ENCODE assay signal across 8 cellular contexts in genomic region chr5:144187699-144188294, GRCh38. TPM values are rescaled to one million over a fixed set of nuclear protein-coding genes. Genes with fewer than 3 reads are reported as not detected.
A peak's percentile ranks its signal among the peaks of the same experiment; 100 is the strongest.
DNase-seq lines count a peak whose midpoint lies in the region; ATAC-seq and TF ChIP-seq lines count a peak whose summit lies in the region.

No MANE protein-coding gene starts in this region.

- H2AFZ ChIP-seq in ACC112 (ENCODE audit: low read length, unreplicated experiment) = no peak overlapping the region

- no peak for TF ChIP-seq CTCF in foreskin keratinocyte (conservative IDR thresholded peaks at IDR 0.05)

- H3K79me2 ChIP-seq in ACC112 (ENCODE audit: control insufficient read depth, insufficient read depth, low read length, unreplicated experiment) = no peaks in the 10 kb centered on the region

- peak overlapping the region; percentile 85 for H3K27ac ChIP-seq in ACC112 (ENCODE audit: low read depth, low read length)
- no peak overlapping the region for H3K27ac ChIP-seq in foreskin keratinocyte

- H3K4me1 ChIP-seq in ACC112 (ENCODE audit: control insufficient read depth, insufficient read depth, low read length, unreplicated experiment) = peaks cover 52% of the 10 kb centered on the region
- peaks cover 3% of the 10 kb centered on the region for H3K4me1 ChIP-seq in foreskin keratinocyte

- ATAC-seq in GM18858 (IDR thresholded peaks at IDR 0.05; ENCODE audit: unreplicated experiment) (peak; percentile 76), HG03095 (IDR thresholded peaks at IDR 0.05; ENCODE audit: unreplicated experiment) (peak; percentile 74), foreskin keratinocyte (peak; percentile 39)

- DNase-seq in NOMO-1 treated with dmso at 0.1 percent for 144 hours (lab: John Stamatoyannopoulos, UW; ENCODE audit: unreplicated experiment) = peak; percentile 78
- peak; percentile 64 for DNase-seq in activated T-cell treated with anti-CD3 and anti-CD28 coated beads for 4 hours
- peak; percentile 56 to 74 for DNase-seq in foreskin keratinocyte
- peak; percentile 35 to 79 for DNase-seq in stimulated activated CD4-positive, alpha-beta T cell treated with anti-CD3 and anti-CD28 coated beads, Interleukin-4, amount 100 ng/mL, for 4 hours
- DNase-seq in NCI-H2227 treated with DMSO at 0.1 percent for 48 hours (lab: John Stamatoyannopoulos, UW) = no peak

- no peaks in the 10 kb centered on the region for H3K27me3 ChIP-seq in ACC112 (ENCODE audit: insufficient read depth, low read length)
- H3K27me3 ChIP-seq in foreskin keratinocyte = peaks cover 5% of the 10 kb centered on the region

- H3K4me3 ChIP-seq in ACC112 (ENCODE audit: low read depth, low read length) = peak overlapping the region; percentile 9; the same call in 1 of the 2 replicates

- H3K36me3 ChIP-seq in ACC112 (ENCODE audit: insufficient read depth, low read length) = no peaks in the 10 kb centered on the region

RNA-seq across cellular contexts. Expression of gene KCTD16, which starts 17.1 kb away (rescaled TPM):
- total RNA-seq in foreskin keratinocyte = 0.04 TPM in 1 of 2 replicates, not detected in the other
- 0.02 TPM in 1 of 2 replicates, not detected in the other for polyA plus RNA-seq in foreskin keratinocyte

RNA-seq across cellular contexts. Expression of gene YIPF5, which starts 17.3 kb away (rescaled TPM):
- total RNA-seq in foreskin keratinocyte = 46.0 and 59.8 TPM in 2 replicates
- 21.9 TPM in 2 replicates for polyA plus RNA-seq in foreskin keratinocyte
